In the genomic region with DNA sequence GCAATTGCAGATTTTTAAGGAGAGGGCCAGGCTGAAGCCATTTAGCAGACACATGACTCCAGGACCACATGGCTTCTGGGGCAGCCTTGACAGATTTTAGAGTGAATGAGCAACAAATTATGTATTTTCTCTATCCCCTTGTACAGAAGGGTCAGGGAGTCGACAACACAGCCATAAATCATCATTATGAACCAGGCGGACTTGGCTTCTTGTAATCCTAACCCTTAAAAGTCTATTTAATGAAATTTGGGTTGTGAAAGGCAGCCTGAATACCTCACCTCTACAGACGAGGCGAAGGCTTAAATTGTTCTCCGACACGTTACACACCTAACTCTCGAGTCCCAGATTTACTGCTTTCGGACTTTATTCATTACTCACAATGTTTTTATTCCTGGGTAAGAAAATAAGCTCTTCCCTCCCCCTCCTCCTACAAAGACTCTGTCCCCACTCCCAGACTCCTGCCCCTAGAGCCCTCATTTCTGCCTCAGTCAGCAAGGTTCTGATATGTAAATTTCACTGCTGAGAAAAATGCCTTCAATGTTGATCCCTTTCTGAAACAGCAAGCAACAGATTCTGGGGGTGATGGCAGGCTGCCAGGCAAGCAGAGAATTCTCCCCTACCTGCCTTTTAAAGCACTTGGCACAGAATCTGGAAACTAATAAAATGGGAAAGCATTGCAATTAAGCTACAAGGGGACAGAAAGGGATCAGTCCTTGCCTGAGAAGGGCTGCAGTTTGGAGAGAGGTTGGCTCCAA, we compare ENCODE assay signal across 10 cellular contexts. TPM values are rescaled to one million over a fixed set of nuclear protein-coding genes. Genes with fewer than 3 reads are reported as not detected.
DNase-seq lines count a peak whose midpoint lies in the region; ATAC-seq and TF ChIP-seq lines count a peak whose summit lies in the region.
"Had no signal": no experiment of that assay in that cellular context is flagged by ENCODE, and none has a peak within 500 bp of the region (broad histone marks: within the 10 kb centered on the region; RNA-seq: fewer than 3 reads in every experiment).

No MANE protein-coding gene starts in this region.

- 76 to 85% methylated on average over 8 of the region's 8 CpGs for WGBS in heart right ventricle, 2 donors
- 44% methylated on average over 8 of the region's 8 CpGs for WGBS in hepatocyte (ENCODE audit: low lambda C conversion rate, missing lambda C conversion rate)
- 42% methylated on average over 8 of the region's 8 CpGs; no CpG with 5 or more reads in 1 of the 2 donors for WGBS in transverse colon (ENCODE audit: low coverage in 1 of 2), 2 donors

- ATAC-seq in heart right ventricle (no peak), Right ventricle myocardium superior (ENCODE audit: poor library complexity) (no peak), GM19463 (IDR thresholded peaks at IDR 0.05; ENCODE audit: unreplicated experiment) (no peak)
- ATAC-seq: stimulated activated effector memory CD8-positive, alpha-beta T cell treated with anti-CD3 and anti-CD28 coated beads, Interleukin-12 subunit alpha, Interleukin-12 subunit beta, amount 100 ng/mL, for 72 hours had no signal

- in situ Hi-C loops in transverse colon (cut with MboI; ENCODE audit: low pct_ligation_motif_present in 1 of 4, low pct_unique_long_range_greater_than_20kb in 1 of 4, low sequenced_read_pairs in 3 of 4): no loop called here

- H3K9me3 ChIP-seq in heart right ventricle (no peaks in the 10 kb centered on the region), hepatocyte (ENCODE audit: low read depth) (no peaks in the 10 kb centered on the region), transverse colon (no peaks in the 10 kb centered on the region)

- no peak for TF ChIP-seq EP300 in transverse colon (IDR thresholded peaks at IDR 0.05; ENCODE audit: low read depth)

- DNase-seq in heart right ventricle (no peak), Right ventricle myocardium superior (no peak), NCI-H748 treated with DMSO at 0.1 percent for 48 hours (lab: John Stamatoyannopoulos, UW) (peak; percentile 64), hepatocyte (ENCODE audit: low spot score) (no peak), transverse colon (peak; percentile 33), NCI-H510A treated with DMSO at 0.1 percent for 48 hours (lab: John Stamatoyannopoulos, UW) (no peak), AG08395 (ENCODE audit: low spot score) (no peak)
- DNase-seq: SW 1271 had no signal

- H3K4me2 ChIP-seq in hepatocyte: peak overlapping the region; percentile 51

- TF ChIP-seq POLR2A in transverse colon (IDR thresholded peaks at IDR 0.05): no peak

- intact Hi-C loops in heart right ventricle (cut with DNase I) (loop anchor here in 1 of 10 donors (5.0 kb wide), 1 partner anchor 50 kb away; the partner anchor contains the start of gene PLPP3), Right ventricle myocardium superior (cut with DNase I) (no loop called here), transverse colon (cut with DNase I; ENCODE audit: low total_unique reads) (no loop called here)

- H3K36me3 ChIP-seq in heart right ventricle (peaks cover 0 to 61% (median 18%) of the 10 kb centered on the region in 9 donors), hepatocyte (replicated peaks; ENCODE audit: insufficient read depth, low read depth) (no peaks in the 10 kb centered on the region), transverse colon (peaks cover 0 to under 1% (median 0%) of the 10 kb centered on the region in 4 donors)

- TF ChIP-seq CTCF in heart right ventricle (IDR thresholded peaks at IDR 0.05): no peak
- no peak for TF ChIP-seq CTCF in hepatocyte (IDR thresholded peaks at IDR 0.05; ENCODE audit: poor library complexity)
- no peak for TF ChIP-seq CTCF in transverse colon (IDR thresholded peaks at IDR 0.05)

- peaks cover 96% of the 10 kb centered on the region for H4K20me1 ChIP-seq in hepatocyte (ENCODE audit: insufficient read depth, poor library complexity, severe bottlenecking)

- H3K4me3 ChIP-seq in heart right ventricle (no peak overlapping the region), hepatocyte (no peak overlapping the region), transverse colon (no peak overlapping the region)

- peaks cover 99% of the 10 kb centered on the region for H3K79me2 ChIP-seq in hepatocyte

- H3K9me2 ChIP-seq in hepatocyte (replicated peaks; ENCODE audit: insufficient read depth): no peaks in the 10 kb centered on the region

- no peak overlapping the region for H2AFZ ChIP-seq in hepatocyte

- H3K27me3 ChIP-seq in heart right ventricle (no peaks in the 10 kb centered on the region), hepatocyte (no peaks in the 10 kb centered on the region), transverse colon (no peaks in the 10 kb centered on the region)

- H3K27ac ChIP-seq in heart right ventricle: peak overlapping the region in 8 of 10 donors; percentile 3 to 77 (median 34)
- H3K27ac ChIP-seq in hepatocyte: peak overlapping the region; percentile 55
- peak overlapping the region; percentile 3 to 51 (median 30) for H3K27ac ChIP-seq in transverse colon

- H3K4me1 ChIP-seq in heart right ventricle: peaks cover 14 to 98% (median 89%) of the 10 kb centered on the region in 9 donors
- peaks cover 50% of the 10 kb centered on the region for H3K4me1 ChIP-seq in hepatocyte (ENCODE audit: insufficient read depth)
- H3K4me1 ChIP-seq in transverse colon: peaks cover 26 to 42% (median 38%) of the 10 kb centered on the region in 4 donors

RNA-seq across cellular contexts. Expression of gene PLPP3, which starts 51.6 kb away (rescaled TPM):
- 100 to 1,000 TPM in 2 of 10 donors, 10 to 100 TPM in 8; 59.4 to 136 (median 81.4) TPM for total RNA-seq in heart right ventricle
- 10 to 100 TPM; 16.2 to 61.2 TPM for polyA plus RNA-seq in heart right ventricle
- 117 TPM for total RNA-seq in Right ventricle myocardium superior
- 159 TPM in 2 replicates for total RNA-seq in hepatocyte
- polyA plus RNA-seq in hepatocyte: 103 TPM in 2 replicates
- total RNA-seq in transverse colon: 10 to 100 TPM; 51.2 to 75.1 (median 63.3) TPM

Comparison
In these comparisons a context has a peak if more than half of its experiments do, and no peak if none do; other contexts are left out.
1. DNase-seq: peak in NCI-H748 treated with DMSO at 0.1 percent for 48 hours (single experiment) and transverse colon (single experiment); none in heart right ventricle (0 of 2), Right ventricle myocardium superior (single experiment), hepatocyte (single experiment), NCI-H510A treated with DMSO at 0.1 percent for 48 hours (single experiment) and AG08395 (single experiment).
2. Peak in every context shown above with its lines, with median percentiles within 50 percentile points of each other: H3K27ac ChIP-seq.